In genomic region chr4:93764647-93765246, GRCh38 we compare ENCODE assay signal across 1 cellular context.
TF ChIP-seq lines count a peak whose summit lies in the region.

No MANE protein-coding gene starts in this region.

TF ChIP-seq in GM23338, 12 proteins besides CTCF, POLR2A, EP300 and RAD21:
- TF ChIP-seq ZNF462 (CRISPR knock-in tag; IDR thresholded peaks at IDR 0.05) (no peak), REST (IDR thresholded peaks at IDR 0.05; ENCODE audit: unreplicated experiment) (no peak), ETS1 (IDR thresholded peaks at IDR 0.05) (no peak), STAT1 (IDR thresholded peaks at IDR 0.05; ENCODE audit: unreplicated experiment) (no peak), CREB1 (CRISPR knock-in tag; IDR thresholded peaks at IDR 0.05; ENCODE audit: low read depth) (no peak), NANOG (IDR thresholded peaks at IDR 0.05; ENCODE audit: borderline replicate concordance) (no peak), EZH2 (IDR thresholded peaks at IDR 0.05; ENCODE audit: low read depth, unreplicated experiment) (no peak), POLR2AphosphoS5 (IDR thresholded peaks at IDR 0.05; ENCODE audit: low read depth) (no peak), JUNB (IDR thresholded peaks at IDR 0.05; ENCODE audit: unreplicated experiment) (no peak), ZNF331 (CRISPR knock-in tag; IDR thresholded peaks at IDR 0.05; ENCODE audit: low read depth) (no peak), ZNF114 (CRISPR knock-in tag; IDR thresholded peaks at IDR 0.05) (no peak), EZH2phosphoT487 (IDR thresholded peaks at IDR 0.05; ENCODE audit: unreplicated experiment) (no peak)
